8 cellular contexts compared by ENCODE assay signal in the genomic region with DNA sequence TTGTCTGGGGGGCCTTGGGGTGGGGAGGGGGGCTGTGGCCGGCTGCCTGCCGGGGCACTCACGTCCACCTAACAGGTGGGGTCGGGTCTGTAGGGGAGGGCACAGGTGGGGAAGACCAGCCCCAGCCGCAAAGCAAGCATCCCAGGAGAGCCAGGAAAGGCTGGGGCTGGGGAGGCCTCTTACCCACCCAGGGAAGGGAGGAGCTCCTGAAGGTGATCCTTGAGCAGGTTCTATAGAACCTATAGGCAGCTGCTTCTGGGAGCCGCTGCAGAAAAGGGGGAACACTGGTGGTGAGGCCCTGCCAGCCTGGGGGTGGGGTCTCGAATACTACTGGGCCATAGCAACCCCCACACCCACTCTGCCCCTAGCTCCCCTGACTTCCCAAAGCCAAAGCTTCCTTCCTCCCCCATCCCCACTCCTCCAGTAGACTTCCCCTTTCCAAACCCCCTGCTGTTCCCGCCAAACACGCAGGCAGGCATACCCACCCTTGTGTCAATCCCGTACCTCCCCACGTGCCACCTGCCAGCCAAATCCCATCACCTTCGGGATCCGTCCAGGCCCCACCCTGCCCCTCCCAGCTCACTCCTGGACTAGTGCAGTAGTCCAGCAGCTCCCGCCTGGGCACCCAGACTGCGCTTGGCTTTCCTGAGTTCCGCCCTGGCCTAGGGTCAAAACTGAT. TPM values are rescaled to one million over a fixed set of nuclear protein-coding genes. Genes with fewer than 3 reads are reported as not detected.
DNase-seq lines count a peak whose midpoint lies in the region; ATAC-seq and TF ChIP-seq lines count a peak whose summit lies in the region.

No MANE protein-coding gene starts in this region.

- H3K36me3 ChIP-seq in HCT116 (ENCODE audit: control insufficient read depth in 1 of 2, insufficient read depth in 2 of 2, low read length in 2 of 2) (peaks cover 0 to 12% of the 10 kb centered on the region in 2 experiments; a peak in 1 of 4 replicates), left ventricle myocardium inferior (no peaks in the 10 kb centered on the region), spleen (peaks cover 0 to 9% (median 6%) of the 10 kb centered on the region in 6 donors)

- ATAC-seq in HCT116 (no peak), T-helper 17 cell (no peak), HG02759 (IDR thresholded peaks at IDR 0.05; ENCODE audit: unreplicated experiment) (no peak), HG03175 (IDR thresholded peaks at IDR 0.05; ENCODE audit: unreplicated experiment) (no peak)

- no peak for TF ChIP-seq RAD21 in HCT116 (IDR thresholded peaks at IDR 0.05; ENCODE audit: low read depth)

- WGBS in spleen, 5 donors: 22 to 44% (median 37%) methylated on average over 15 to 16 of the region's 16 CpGs

- H3K27ac ChIP-seq in HCT116 (ENCODE audit: low read depth, low read length): peak overlapping the region; percentile 62
- peak overlapping the region; percentile 96 for H3K27ac ChIP-seq in left ventricle myocardium inferior (replicated peaks)
- H3K27ac ChIP-seq in spleen: peak overlapping the region; percentile 80 to 99 (median 95)

- H3K27me3 ChIP-seq in HCT116 (ENCODE audit: insufficient read depth, low read length) (no peaks in the 10 kb centered on the region), left ventricle myocardium inferior (ENCODE audit: low read depth) (no peaks in the 10 kb centered on the region), spleen (replicated peaks in 1 of 7) (no peaks in the 10 kb centered on the region)

- H3K9me3 ChIP-seq in HCT116 (ENCODE audit: control insufficient read depth in 1 of 2, insufficient read depth in 1 of 2, low read depth in 1 of 2, low read length in 2 of 2) (no peaks in the 10 kb centered on the region), T-helper 17 cell (ENCODE audit: control insufficient read depth, low read length, poor library complexity, severe bottlenecking) (no peaks in the 10 kb centered on the region), left ventricle myocardium inferior (replicated peaks) (no peaks in the 10 kb centered on the region), spleen (no peaks in the 10 kb centered on the region)

- H2AFZ ChIP-seq in HCT116 (ENCODE audit: low read depth, low read length, poor library complexity, severe bottlenecking): no peak overlapping the region

- intact Hi-C loops in HCT116 (cut with micrococcal nuclease): no loop called here
- intact Hi-C loops in left ventricle myocardium inferior (cut with micrococcal nuclease): no loop called here
- intact Hi-C loops in spleen (cut with DNase I; ENCODE audit: low total_unique reads): no loop called here

- H3K36me3 Mint-ChIP-seq in T-helper 17 cell (ENCODE audit: low read depth): no peaks in the 10 kb centered on the region

- H3K4me1 ChIP-seq in HCT116 (ENCODE audit: control insufficient read depth in 1 of 2, insufficient read depth in 2 of 2, low read length in 2 of 2) (peaks cover 79 to 91% of the 10 kb centered on the region in 2 experiments), left ventricle myocardium inferior (peaks cover 96% of the 10 kb centered on the region), spleen (peaks cover 64 to 98% (median 97%) of the 10 kb centered on the region in 6 donors)

- RAD21 ChIA-PET in HCT116 (lab: Charles Lee; ENCODE audit: low non-redundant PET in 1 of 2, low total read pairs in 2 of 2, uncharacterized antibody in 2 of 2, unreplicated experiment in 2 of 2): no interaction called here

- H3K79me2 ChIP-seq in HCT116 (ENCODE audit: insufficient read depth, low read length): peaks cover 99% of the 10 kb centered on the region

- no TSS peak for BruUV-seq in HCT116 (replicated peaks; lab: Mats Ljungman, UMichigan)

- H3K9me2 ChIP-seq in HCT116 (ENCODE audit: insufficient read depth): no peaks in the 10 kb centered on the region

- peak overlapping the region; percentile 73 for H3K4me3 Mint-ChIP-seq in T-helper 17 cell

- TF ChIP-seq POLR2A in HCT116 (IDR thresholded peaks at IDR 0.05; ENCODE audit: borderline replicate concordance, extremely low read depth, insufficient read depth, insufficient read length) (no peak), spleen (IDR thresholded peaks at IDR 0.05) (no peak)

- H3K27me3 Mint-ChIP-seq in T-helper 17 cell: no peaks in the 10 kb centered on the region

- peaks cover 46% of the 10 kb centered on the region for H3K4me1 Mint-ChIP-seq in T-helper 17 cell

- H3K4me3 ChIP-seq in HCT116 (replicated peaks in 1 of 2; ENCODE audit: low read depth in 1 of 2, low read length in 2 of 2) (peak overlapping the region; percentile 4 to 37; a peak in 2 of 4 replicates), left ventricle myocardium inferior (peak overlapping the region; percentile 69), spleen (peak overlapping the region in 7 of 8 donors; percentile 42 to 82 (median 54))

- CTCF ChIA-PET in HCT116 (lab: Charles Lee): interaction anchor here (0.8 to 1.4 kb wide), 2 partner anchors 9 to 19 kb away, joined by 3 to 4 read pairs; no protein-coding TSS in a partner anchor

- TF ChIP-seq CTCF in HCT116 (IDR thresholded peaks at IDR 0.05 in 2 of 3, conservative IDR thresholded peaks at IDR 0.05 in 1 of 3; ENCODE audit: borderline replicate concordance in 1 of 3, insufficient read depth in 1 of 3, low read depth in 2 of 3, low read length in 2 of 3) (no peak), left ventricle myocardium inferior (IDR thresholded peaks at IDR 0.05; ENCODE audit: borderline replicate concordance) (no peak), spleen (IDR thresholded peaks at IDR 0.05 in 8 of 11, conservative IDR thresholded peaks at IDR 0.05 in 3 of 11) (no peak)

- H3K9ac ChIP-seq in HCT116 (ENCODE audit: low read length): peak overlapping the region; percentile 52

- peaks cover 7% of the 10 kb centered on the region; the same call in 1 of the 2 replicates for H4K20me1 ChIP-seq in HCT116 (ENCODE audit: insufficient read depth)

- POLR2A ChIA-PET in HCT116 (lab: Charles Lee): interaction anchor here (0.6 to 1.4 kb wide), 2 partner anchors 9 to 17 kb away, joined by 3 read pairs; a partner anchor contains a TSS

- H3K27ac Mint-ChIP-seq in T-helper 17 cell: peak overlapping the region; percentile 96

- H3K4me2 ChIP-seq in HCT116 (ENCODE audit: low read length): peak overlapping the region; percentile 91

- no peak for DNase-seq in HCT116 (ENCODE audit: low read depth, low spot score)
- DNase-seq in T-helper 17 cell: no peak
- no peak for DNase-seq in left ventricle myocardium inferior
- DNase-seq in spleen: no peak
- no peak for DNase-seq in AG08395 (ENCODE audit: low spot score)
- no peak for DNase-seq in SK-N-DZ (ENCODE audit: low spot score)

TF ChIP-seq in HCT116, 20 proteins besides CTCF, POLR2A, EP300 and RAD21 (continues in another document):
- TF ChIP-seq SRF (IDR thresholded peaks at IDR 0.05; ENCODE audit: low read depth): no peak
- no peak for TF ChIP-seq CBX3 (IDR thresholded peaks at IDR 0.05; ENCODE audit: low read depth)
- TF ChIP-seq POLR2AphosphoS5 (IDR thresholded peaks at IDR 0.05; ENCODE audit: low read depth, low read length): no peak
- TF ChIP-seq, protein P1, sequence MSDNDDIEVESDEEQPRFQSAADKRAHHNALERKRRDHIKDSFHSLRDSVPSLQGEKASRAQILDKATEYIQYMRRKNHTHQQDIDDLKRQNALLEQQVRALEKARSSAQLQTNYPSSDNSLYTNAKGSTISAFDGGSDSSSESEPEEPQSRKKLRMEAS (IDR thresholded peaks at IDR 0.05): no peak
- TF ChIP-seq JUND (IDR thresholded peaks at IDR 0.05): no peak
- no peak for TF ChIP-seq CEBPB (IDR thresholded peaks at IDR 0.05; ENCODE audit: low read depth)

RNA-seq across cellular contexts. Expression of a gene that starts 5.6 kb away (rescaled TPM):
- total RNA-seq in HCT116 (2021; ENCODE audit: unreplicated experiment) (64.3 TPM), T-helper 17 cell (10 to 100 TPM; 37.9 to 46.5 TPM), left ventricle myocardium inferior (6.4 TPM), spleen (10 to 100 TPM; 12.9 to 39.0 (median 29.5) TPM)
- 29.9 and 33.0 TPM in 2 replicates for polyA plus RNA-seq in HCT116 (2012)
- 10 to 100 TPM in 1 of 3 donors, 1 to 10 TPM in 2; 7.1 to 19.5 (median 8.1) TPM for polyA plus RNA-seq in spleen
- polyA plus RNA-seq in SK-N-DZ (2014; cell fraction: cytosol; rRNA removed): 12.8 and 16.7 TPM in 2 replicates
- polyA plus RNA-seq in SK-N-DZ (2014; cell fraction: nucleus; rRNA removed): 11.0 and 15.3 TPM in 2 replicates

RNA-seq across cellular contexts. Expression of a gene that starts 9.5 kb away (rescaled TPM):
- 52.2 TPM for total RNA-seq in HCT116 (2021; ENCODE audit: unreplicated experiment)
- polyA plus RNA-seq in HCT116 (2012): 37.4 and 54.0 TPM in 2 replicates
- 100 to 1,000 TPM in 1 of 2 donors, 10 to 100 TPM in 1; 98.7 to 107 TPM for total RNA-seq in T-helper 17 cell
- 17.7 TPM for total RNA-seq in left ventricle myocardium inferior
- total RNA-seq in spleen: 10 to 100 TPM; 35.7 to 88.1 (median 59.2) TPM
- 10 to 100 TPM; 13.4 to 52.3 (median 27.4) TPM for polyA plus RNA-seq in spleen
- 10.7 and 12.7 TPM in 2 replicates for polyA plus RNA-seq in SK-N-DZ (2014; cell fraction: cytosol; rRNA removed)
- polyA plus RNA-seq in SK-N-DZ (2014; cell fraction: nucleus; rRNA removed): 16.6 and 69.5 TPM in 2 replicates

RNA-seq across cellular contexts. Expression of a gene that starts 27.5 kb away (rescaled TPM):
- total RNA-seq in HCT116 (2021; ENCODE audit: unreplicated experiment) (68.2 TPM), T-helper 17 cell (100 to 1,000 TPM; 121 to 125 TPM), left ventricle myocardium inferior (55.6 TPM), spleen (100 to 1,000 TPM in 2 of 7 donors, 10 to 100 TPM in 5; 73.4 to 104 (median 83.0) TPM)
- polyA plus RNA-seq in HCT116 (2012): 39.6 and 42.3 TPM in 2 replicates
- 100 to 1,000 TPM in 1 of 3 donors, 10 to 100 TPM in 2; 80.4 to 107 (median 88.1) TPM for polyA plus RNA-seq in spleen
- polyA plus RNA-seq in SK-N-DZ (2014; cell fraction: cytosol; rRNA removed): 73.8 and 89.9 TPM in 2 replicates
- polyA plus RNA-seq in SK-N-DZ (2014; cell fraction: nucleus; rRNA removed): 197 and 240 TPM in 2 replicates

RNA-seq across cellular contexts. Expression of a gene that starts 45.7 kb away (rescaled TPM):
- total RNA-seq in HCT116 (2021; ENCODE audit: unreplicated experiment): 17.0 TPM
- 15.6 and 16.5 TPM in 2 replicates for polyA plus RNA-seq in HCT116 (2012)
- total RNA-seq in T-helper 17 cell: 1 to 10 TPM; 4.6 to 6.0 TPM
- total RNA-seq in left ventricle myocardium inferior: 0.41 TPM
- 10 to 100 TPM in 1 of 7 donors, 1 to 10 TPM in 6; 5.4 to 10.1 (median 7.3) TPM for total RNA-seq in spleen
- 1 to 10 TPM; 1.9 to 3.9 (median 2.3) TPM for polyA plus RNA-seq in spleen
- 0.10 and 0.32 TPM in 2 replicates for polyA plus RNA-seq in SK-N-DZ (2014; cell fraction: cytosol; rRNA removed)
- 0.12 and 1.7 TPM in 2 replicates for polyA plus RNA-seq in SK-N-DZ (2014; cell fraction: nucleus; rRNA removed)

RNA-seq across cellular contexts. Expression of a gene that starts 47.4 kb away (rescaled TPM):
- 15.9 TPM for total RNA-seq in HCT116 (2021; ENCODE audit: unreplicated experiment)
- polyA plus RNA-seq in HCT116 (2012): 6.2 and 7.5 TPM in 2 replicates
- 1 to 10 TPM; 6.4 to 8.5 TPM for total RNA-seq in T-helper 17 cell
- 1.8 TPM for total RNA-seq in left ventricle myocardium inferior
- total RNA-seq in spleen: 10 to 100 TPM in 2 of 7 donors, 1 to 10 TPM in 5; 6.4 to 11.0 (median 8.3) TPM
- polyA plus RNA-seq in spleen: 1 to 10 TPM; 3.2 to 9.4 (median 4.0) TPM
- polyA plus RNA-seq in SK-N-DZ (2014; cell fraction: cytosol; rRNA removed): 6.3 and 9.5 TPM in 2 replicates
- 6.1 and 7.3 TPM in 2 replicates for polyA plus RNA-seq in SK-N-DZ (2014; cell fraction: nucleus; rRNA removed)
